8 cellular contexts compared by ENCODE assay signal in the genomic region with DNA sequence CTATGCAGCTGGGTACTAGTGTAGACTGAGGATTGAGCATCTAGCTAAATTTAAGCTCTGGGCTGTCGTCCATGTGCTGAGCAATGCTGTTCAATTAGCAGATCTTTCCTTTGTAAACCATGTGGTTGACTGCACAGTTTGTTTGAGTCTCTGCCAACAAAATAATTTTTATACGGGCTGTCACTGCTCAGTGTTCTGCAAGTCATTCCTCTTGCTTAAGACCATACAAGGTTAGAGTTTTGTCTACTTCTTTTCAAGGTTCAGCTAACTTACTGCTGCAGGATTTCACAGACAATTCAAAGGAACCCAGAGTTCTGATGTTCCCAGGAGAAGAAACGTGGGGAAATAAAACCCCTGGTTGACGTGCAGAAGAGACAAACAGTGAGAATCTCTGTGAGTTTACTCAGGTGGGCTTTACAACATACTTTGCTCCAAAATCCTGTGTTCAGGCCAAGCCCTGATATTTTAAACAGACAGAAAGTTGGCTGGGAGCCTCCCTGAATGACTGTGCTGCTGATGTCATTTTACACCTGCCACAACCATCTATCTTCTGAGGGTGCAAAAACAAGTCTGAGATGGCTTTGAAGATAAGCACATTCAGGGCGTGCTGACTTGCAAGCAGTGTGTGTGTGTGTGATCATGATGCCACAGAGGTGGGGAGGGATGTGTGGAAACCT.
DNase-seq lines count a peak whose midpoint lies in the region; ATAC-seq, FAIRE-seq and TF ChIP-seq lines count a peak whose summit lies in the region.

No MANE protein-coding gene starts in this region.

- no peaks in the 10 kb centered on the region for H3K27me3 ChIP-seq in right lobe of liver

- ATAC-seq in right lobe of liver (peak; percentile 68 to 85 (median 74)), HG03432 (IDR thresholded peaks at IDR 0.05; ENCODE audit: unreplicated experiment) (no peak)

- DNase-seq in DMS 273 treated with DMSO at 0.1 percent for 48 hours (lab: John Stamatoyannopoulos, UW) (peak; percentile 10), NCI-H226 (peak; percentile 29), cardiac fibroblast (ENCODE audit: low read depth in 2 of 2) (peak; percentile 92 to 95), right lobe of liver (no peak), urothelium cell line (ENCODE audit: low spot score) (peak; percentile 69), DMS79 (lab: John Stamatoyannopoulos, UW) (no peak), NCI-H1048 (lab: John Stamatoyannopoulos, UW) (no peak)

- 16% methylated on average over 5 of the region's 5 CpGs for WGBS in right lobe of liver (ENCODE audit: insufficient coverage, low coverage, low lambda C conversion rate, missing lambda C conversion rate)

- peak overlapping the region in 1 of 3 donors; percentile 52 for H3K27ac ChIP-seq in right lobe of liver

- TF ChIP-seq POLR2A in right lobe of liver (IDR thresholded peaks at IDR 0.05), result no peak

- peaks cover 0 to 16% (median 0%) of the 10 kb centered on the region in 4 donors for H3K4me1 ChIP-seq in right lobe of liver

- intact Hi-C loops in right lobe of liver (cut with DNase I), result no loop called here

- H3K4me3 ChIP-seq in cardiac fibroblast (replicated peaks in 1 of 2; ENCODE audit: low read depth in 2 of 2, low read length in 2 of 2), result no peak overlapping the region
- H3K4me3 ChIP-seq in right lobe of liver, result no peak overlapping the region

- FAIRE-seq in urothelium cell line (lab: Jason Lieb, UNC), result peak; percentile 96

- H3K9me3 ChIP-seq in right lobe of liver, result no peaks in the 10 kb centered on the region

- TF ChIP-seq CTCF in cardiac fibroblast (IDR thresholded peaks at IDR 0.05; ENCODE audit: low read depth, low read length), result no peak
- TF ChIP-seq CTCF in right lobe of liver (IDR thresholded peaks at IDR 0.05), result no peak

- no peaks in the 10 kb centered on the region for H3K36me3 ChIP-seq in right lobe of liver

Comparison
In these comparisons a context has a peak if more than half of its experiments do, and no peak if none do; other contexts are left out.
1. DNase-seq: peak in DMS 273 treated with DMSO at 0.1 percent for 48 hours (single experiment), NCI-H226 (single experiment), cardiac fibroblast (2 of 2) and urothelium cell line (single experiment); none in right lobe of liver (0 of 3), DMS79 (single experiment) and NCI-H1048 (single experiment).